Comparison of ENCODE assay signal across 1 cellular context in genomic region chr1:205775015-205775716, GRCh38.
A peak's percentile ranks its signal among the peaks of the same experiment; 100 is the strongest.
TF ChIP-seq lines count a peak whose summit lies in the region.

TSS of gene RAB29 (minus strand) at chr1:205775482. CDS start at chr1:205774956, 526 bp downstream.

TF ChIP-seq in HepG2, 621 proteins besides CTCF, POLR2A, EP300 and RAD21 (continued from another document and continues in another):
- no peak for TF ChIP-seq ARID3A (IDR thresholded peaks at IDR 0.05; ENCODE audit: low read depth, low read length)
- TF ChIP-seq ZSCAN31 (CRISPR knock-in tag; IDR thresholded peaks at IDR 0.05; ENCODE audit: low read depth): no peak
- TF ChIP-seq RXRA (CRISPR knock-in tag; IDR thresholded peaks at IDR 0.05): peak; percentile 15; the same call in 1 of the 2 replicates
- peak; percentile 19; the same call in 1 of the 2 replicates for TF ChIP-seq TBX3 (IDR thresholded peaks at IDR 0.05; ENCODE audit: borderline replicate concordance)
- TF ChIP-seq THAP9 (CRISPR knock-in tag; IDR thresholded peaks at IDR 0.05; ENCODE audit: borderline replicate concordance): peak; percentile 69; the same call in 1 of the 2 replicates
- peak; percentile 70; the same call in 1 of the 2 replicates for TF ChIP-seq ZNF777 (CRISPR knock-in tag; IDR thresholded peaks at IDR 0.05)
- no peak for TF ChIP-seq IKZF4 (CRISPR knock-in tag; IDR thresholded peaks at IDR 0.05; ENCODE audit: borderline replicate concordance, low read depth, not compliant biosample characterization)
- no peak for TF ChIP-seq ZNF205 (CRISPR knock-in tag; IDR thresholded peaks at IDR 0.05)
- no peak for TF ChIP-seq ZNF841 (CRISPR knock-in tag; IDR thresholded peaks at IDR 0.05; ENCODE audit: borderline replicate concordance)
- no peak for TF ChIP-seq ZNF264 (CRISPR knock-in tag; IDR thresholded peaks at IDR 0.05)
- no peak for TF ChIP-seq SSRP1 (CRISPR knock-in tag; IDR thresholded peaks at IDR 0.05)
- TF ChIP-seq ZBTB25 (CRISPR knock-in tag; IDR thresholded peaks at IDR 0.05): no peak
- TF ChIP-seq FOSL1 (CRISPR knock-in tag; IDR thresholded peaks at IDR 0.05; ENCODE audit: borderline replicate concordance): no peak
- no peak for TF ChIP-seq ZC3H13 (CRISPR knock-in tag; IDR thresholded peaks at IDR 0.05)
- TF ChIP-seq HBP1 (CRISPR knock-in tag; IDR thresholded peaks at IDR 0.05; ENCODE audit: low read depth): no peak
- TF ChIP-seq SP1 (IDR thresholded peaks at IDR 0.05): no peak
- no peak for TF ChIP-seq SP1 (CRISPR knock-in tag; IDR thresholded peaks at IDR 0.05)
- peak; percentile 22 for TF ChIP-seq ZNF407 (CRISPR knock-in tag; IDR thresholded peaks at IDR 0.05; ENCODE audit: not compliant biosample characterization)
- TF ChIP-seq ELF4 (CRISPR knock-in tag; IDR thresholded peaks at IDR 0.05; ENCODE audit: borderline replicate concordance): no peak
- TF ChIP-seq ATM (IDR thresholded peaks at IDR 0.05; ENCODE audit: borderline replicate concordance): no peak
- no peak for TF ChIP-seq RBM22 (optimal IDR thresholded peaks at IDR 0.05; ENCODE audit: low read length)
- no peak for TF ChIP-seq CENPX (CRISPR knock-in tag; IDR thresholded peaks at IDR 0.05)
- no peak for TF ChIP-seq EZH2 (conservative IDR thresholded peaks at IDR 0.05; ENCODE audit: low read depth, low read length)
- TF ChIP-seq SPEN (CRISPR knock-in tag; IDR thresholded peaks at IDR 0.05; ENCODE audit: low read depth): no peak
- TF ChIP-seq DZIP1 (CRISPR knock-in tag; IDR thresholded peaks at IDR 0.05): no peak
- no peak for TF ChIP-seq DNMT3B (CRISPR knock-in tag; conservative IDR thresholded peaks at IDR 0.05)
- no peak for TF ChIP-seq CBX1 (IDR thresholded peaks at IDR 0.05; ENCODE audit: low read depth)
- no peak for TF ChIP-seq ZNF343 (CRISPR knock-in tag; IDR thresholded peaks at IDR 0.05)
- peak; percentile 49 for TF ChIP-seq AGO1 (IDR thresholded peaks at IDR 0.05; ENCODE audit: low read depth, low read length, poor library complexity, severe bottlenecking)
- TF ChIP-seq SNAPC5 (CRISPR knock-in tag; IDR thresholded peaks at IDR 0.05; ENCODE audit: borderline replicate concordance): 0 out of 2 replicates have a peak, but pooled peaks have one; percentile 20
- TF ChIP-seq E2F1 (CRISPR knock-in tag; IDR thresholded peaks at IDR 0.05): no peak
- no peak for TF ChIP-seq POLR2AphosphoS2 (IDR thresholded peaks at IDR 0.05; ENCODE audit: low read depth, low read length)
- no peak for TF ChIP-seq ZBTB37 (CRISPR knock-in tag; IDR thresholded peaks at IDR 0.05)
